ENCODE assay signal across 19 cellular contexts in the genomic region with DNA sequence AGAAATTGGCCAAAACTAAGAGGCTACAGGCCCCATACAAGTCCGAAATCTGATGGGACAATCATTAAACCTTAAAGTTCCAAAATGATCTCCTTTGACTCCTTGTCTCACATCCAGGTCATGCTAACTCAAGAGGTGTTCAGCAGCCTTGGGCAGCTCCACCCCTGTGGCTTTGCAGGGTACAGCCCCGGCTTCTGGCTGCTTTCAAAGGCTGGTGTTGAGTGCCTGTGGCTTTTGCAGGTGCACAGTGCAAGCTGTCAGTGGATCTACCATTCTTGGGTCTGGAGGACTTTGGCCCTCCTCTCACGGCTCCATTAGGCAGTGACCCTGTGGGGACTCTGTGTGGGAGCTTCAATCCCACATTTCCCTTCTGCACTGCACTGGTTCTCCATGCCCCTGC.
"Had no signal": no experiment of that assay in that cellular context is flagged by ENCODE, and none has a peak within 500 bp of the region (broad histone marks: within the 10 kb centered on the region; RNA-seq: fewer than 3 reads in every experiment).

No MANE protein-coding gene starts in this region.

- H3K36me3 Mint-ChIP-seq: IgD-negative memory B cell had no signal

- ATAC-seq: K562, SK-N-SH treated with all-trans-retinoic acid at 6 μM for 48 hours had no signal

- H3K4me3 Mint-ChIP-seq: IgD-negative memory B cell had no signal

- H3K9me3 Mint-ChIP-seq: IgD-negative memory B cell had no signal

- DNase-seq: NCI-H1092, NCI-H1105 treated with DMSO at 0.1 percent for 48 hours, NCI-H1417 treated with DMSO at 0.1 percent for 48 hours, NCI-H146, NCI-H1694 treated with DMSO at 0.1 percent for 48 hours, NCI-H1930, NCI-H2081, NCI-H2107, NCI-H2227 treated with DMSO at 0.1 percent for 48 hours, NCI-H524, NCI-H526 treated with DMSO at 0.1 percent for 48 hours, NCI-H748 treated with DMSO at 0.1 percent for 48 hours, SHP77, T-helper 1 cell had no signal

- H3K4me3 ChIP-seq: K562 had no signal

- H3K27ac ChIP-seq: HL-60, RWPE1 had no signal

- H3K4me1 Mint-ChIP-seq: IgD-negative memory B cell had no signal

- H3K27ac Mint-ChIP-seq: IgD-negative memory B cell had no signal
